ENCODE assay signal across 34 cellular contexts in genomic region chr1:147452809-147453208, GRCh38.
"Had no signal": no experiment of that assay in that cellular context is flagged by ENCODE, and none has a peak within 500 bp of the region (broad histone marks: within the 10 kb centered on the region; RNA-seq: fewer than 3 reads in every experiment).

No MANE protein-coding gene starts in this region.

- H3K9ac ChIP-seq: KMS-11 had no signal

- H3K27me3 ChIP-seq: MG63 had no signal

- H3K4me3 ChIP-seq: MG63 had no signal

- H3K27ac ChIP-seq: KMS-11 had no signal

- H3K36me3 ChIP-seq: MG63 had no signal

- H3K9me3 ChIP-seq: MG63 had no signal

- H3K4me2 ChIP-seq: KMS-11 had no signal

- DNase-seq: Karpas-422, Kasumi-1, MG63, MM.1S, MV-4-11, NCI-H1048, NCI-H1092, NCI-H1092 treated with DMSO at 0.1 percent for 48 hours, NCI-H1105, NCI-H1105 treated with DMSO at 0.1 percent for 48 hours, NCI-H1417, NCI-H1417 treated with DMSO at 0.1 percent for 48 hours, NCI-H1436, NCI-H146, NCI-H1694, NCI-H1694 treated with DMSO at 0.1 percent for 48 hours, NCI-H187, NCI-H187 treated with DMSO at 0.1 percent for 48 hours, NCI-H1930, NCI-H2029, NCI-H2029 treated with DMSO at 0.1 percent for 48 hours, NCI-H2081, NCI-H2081 treated with DMSO at 0.1 percent for 48 hours, NCI-H2107, NCI-H2171, NCI-H2171 treated with DMSO at 0.1 percent for 48 hours, NCI-H2227 treated with DMSO at 0.1 percent for 48 hours, NCI-H226, NCI-H345, NCI-H446, NCI-H446 treated with DMSO at 0.1 percent for 48 hours, NCI-H510A, NCI-H510A treated with DMSO at 0.1 percent for 48 hours had no signal
